In genomic region chr20:63498950-63499332, GRCh38 we compare ENCODE assay signal across 8 cellular contexts. TPM values are rescaled to one million over a fixed set of nuclear protein-coding genes. Genes with fewer than 3 reads are reported as not detected.
DNase-seq lines count a peak whose midpoint lies in the region; ATAC-seq and TF ChIP-seq lines count a peak whose summit lies in the region.

TSS of gene EEF1A2 (minus strand) at chr20:63499083. CDS start at chr20:63497763, 1,320 bp downstream.

- H3K27ac ChIP-seq in OCI-LY1 (ENCODE audit: low read depth, low read length, poor library complexity, severe bottlenecking) (no peak within 1 kb of the TSS), temporal lobe (ENCODE audit: low read depth, low read length) (no peak within 1 kb of the TSS)

- in situ Hi-C loops in T47D (cut with HindIII; ENCODE audit: low pct_unique_long_range_greater_than_20kb, low sequenced_read_pairs) = no loop called here

- no peak within 1 kb of the TSS for H3K9ac ChIP-seq in OCI-LY1 (ENCODE audit: low read length)

- no peak within 1 kb of the TSS for H2AFZ ChIP-seq in OCI-LY1 (ENCODE audit: low read length)

- H3K79me2 ChIP-seq in OCI-LY1 (ENCODE audit: insufficient read depth, low read length) = no peaks in the 10 kb centered on the region

- H3F3A ChIP-seq in OCI-LY1 (ENCODE audit: insufficient read depth, low read length) = no peaks in the 10 kb centered on the region

- peak within 1 kb of the TSS; percentile 54 for H3K4me2 ChIP-seq in OCI-LY1 (ENCODE audit: low read length)

- H3K27me3 ChIP-seq in OCI-LY1 (ENCODE audit: insufficient read depth, low read length) = no peaks in the 10 kb centered on the region; the same call in 1 of the 2 replicates

- no peaks in the 10 kb centered on the region for H3K9me3 ChIP-seq in OCI-LY1 (ENCODE audit: low read length)

- H3K9me2 ChIP-seq in OCI-LY1 (ENCODE audit: low read depth, low read length) = no peaks in the 10 kb centered on the region

- peak within 1 kb of the TSS; percentile 49 for H3K4me3 ChIP-seq in OCI-LY1 (ENCODE audit: low read depth, low read length, poor library complexity, severe bottlenecking)

- peaks cover 9% of the 10 kb centered on the region for H3K4me1 ChIP-seq in OCI-LY1 (ENCODE audit: insufficient read depth, low read length, severe bottlenecking)

- TF ChIP-seq CTCF in OCI-LY1 (IDR thresholded peaks at IDR 0.05; ENCODE audit: low read length) = peak; percentile 17; the same call in 1 of the 2 replicates

- DNase-seq in NCI-H82 (lab: John Stamatoyannopoulos, UW) (peak; percentile 72), NCI-H82 treated with DMSO at 0.1 percent for 48 hours (lab: John Stamatoyannopoulos, UW; ENCODE audit: unreplicated experiment) (no peak), T47D (ENCODE audit: low read depth in 1 of 2, low spot score in 1 of 2) (peak; percentile 87 to 93), left kidney (ENCODE audit: low read depth, low spot score) (peak; percentile 44)

- ATAC-seq in HG02973 (IDR thresholded peaks at IDR 0.05; ENCODE audit: unreplicated experiment) (no peak), HG02588 (IDR thresholded peaks at IDR 0.05; ENCODE audit: unreplicated experiment) (no peak)

- no peaks in the 10 kb centered on the region for H4K20me1 ChIP-seq in OCI-LY1 (ENCODE audit: insufficient read depth, low read length)

- H3K36me3 ChIP-seq in OCI-LY1 (ENCODE audit: insufficient read depth, low read length) = no peaks in the 10 kb centered on the region

RNA-seq across cellular contexts. Expression of gene EEF1A2, which starts in this region (rescaled TPM):
- total RNA-seq in temporal lobe = 209 TPM
